In genomic region chr7:3187378-3188040, GRCh38 we compare ENCODE assay signal across 16 cellular contexts.
"Had no signal": no experiment of that assay in that cellular context is flagged by ENCODE, and none has a peak within 500 bp of the region (broad histone marks: within the 10 kb centered on the region; RNA-seq: fewer than 3 reads in every experiment).

No MANE protein-coding gene starts in this region.

- H3K9me3 ChIP-seq: ascending aorta, neutrophil, pancreas, right lobe of liver had no signal

- H3K9me3 Mint-ChIP-seq: activated naive CD4-positive, alpha-beta T cell treated with anti-CD3 and anti-CD28 coated beads, Interleukin-2, amount 50 U/mL, for 24 hours; stimulated activated effector memory CD8-positive, alpha-beta T cell treated with anti-CD3 and anti-CD28 coated beads, Interleukin-12 subunit alpha, Interleukin-12 subunit beta, amount 100 ng/mL, for 72 hours had no signal

- DNase-seq: activated CD4-positive, alpha-beta T cell treated with anti-CD3 and anti-CD28 coated beads, Interleukin-2, amount 50 U/mL, for 4 hours; activated gamma-delta T cell; effector CD4-positive, alpha-beta T cell; naive thymus-derived CD8-positive, alpha-beta T cell; pancreas; right lobe of liver; small intestine; stimulated activated CD4-positive, alpha-beta T cell treated with anti-CD3 and anti-CD28 coated beads, Interleukin-15, amount 100 ng/mL, for 24 hours; stimulated activated CD4-positive, alpha-beta T cell treated with anti-CD3 and anti-CD28 coated beads, Interleukin-4, amount 100 ng/mL, for 1 hour; stomach; upper lobe of left lung; WERI-Rb-1 had no signal

- H3K27me3 ChIP-seq: ascending aorta, neutrophil, pancreas, right lobe of liver, stomach, upper lobe of left lung had no signal

- H3K27ac Mint-ChIP-seq: activated naive CD4-positive, alpha-beta T cell treated with anti-CD3 and anti-CD28 coated beads, Interleukin-2, amount 50 U/mL, for 24 hours; naive thymus-derived CD8-positive, alpha-beta T cell; stimulated activated effector memory CD8-positive, alpha-beta T cell treated with anti-CD3 and anti-CD28 coated beads, Interleukin-12 subunit alpha, Interleukin-12 subunit beta, amount 100 ng/mL, for 72 hours had no signal

- H3K4me1 ChIP-seq: ascending aorta, pancreas, right lobe of liver, stomach, upper lobe of left lung had no signal

- H3K4me3 Mint-ChIP-seq: activated naive CD4-positive, alpha-beta T cell treated with anti-CD3 and anti-CD28 coated beads, Interleukin-2, amount 50 U/mL, for 24 hours; naive thymus-derived CD8-positive, alpha-beta T cell; stimulated activated effector memory CD8-positive, alpha-beta T cell treated with anti-CD3 and anti-CD28 coated beads, Interleukin-12 subunit alpha, Interleukin-12 subunit beta, amount 100 ng/mL, for 72 hours had no signal

- H3K27ac ChIP-seq: ascending aorta, neutrophil, pancreas, right lobe of liver, stomach, upper lobe of left lung, WERI-Rb-1 had no signal

- H3K4me3 ChIP-seq: ascending aorta, pancreas, right lobe of liver, stomach, upper lobe of left lung had no signal

- H3K36me3 ChIP-seq: ascending aorta, neutrophil, pancreas, right lobe of liver, stomach, upper lobe of left lung, WERI-Rb-1 had no signal

- H3K36me3 Mint-ChIP-seq: activated naive CD4-positive, alpha-beta T cell treated with anti-CD3 and anti-CD28 coated beads, Interleukin-2, amount 50 U/mL, for 24 hours; naive thymus-derived CD8-positive, alpha-beta T cell; stimulated activated effector memory CD8-positive, alpha-beta T cell treated with anti-CD3 and anti-CD28 coated beads, Interleukin-12 subunit alpha, Interleukin-12 subunit beta, amount 100 ng/mL, for 72 hours had no signal

- H3K4me1 Mint-ChIP-seq: activated naive CD4-positive, alpha-beta T cell treated with anti-CD3 and anti-CD28 coated beads, Interleukin-2, amount 50 U/mL, for 24 hours; stimulated activated effector memory CD8-positive, alpha-beta T cell treated with anti-CD3 and anti-CD28 coated beads, Interleukin-12 subunit alpha, Interleukin-12 subunit beta, amount 100 ng/mL, for 72 hours had no signal

- H3K27me3 Mint-ChIP-seq: activated naive CD4-positive, alpha-beta T cell treated with anti-CD3 and anti-CD28 coated beads, Interleukin-2, amount 50 U/mL, for 24 hours; naive thymus-derived CD8-positive, alpha-beta T cell had no signal
